In the genomic region with DNA sequence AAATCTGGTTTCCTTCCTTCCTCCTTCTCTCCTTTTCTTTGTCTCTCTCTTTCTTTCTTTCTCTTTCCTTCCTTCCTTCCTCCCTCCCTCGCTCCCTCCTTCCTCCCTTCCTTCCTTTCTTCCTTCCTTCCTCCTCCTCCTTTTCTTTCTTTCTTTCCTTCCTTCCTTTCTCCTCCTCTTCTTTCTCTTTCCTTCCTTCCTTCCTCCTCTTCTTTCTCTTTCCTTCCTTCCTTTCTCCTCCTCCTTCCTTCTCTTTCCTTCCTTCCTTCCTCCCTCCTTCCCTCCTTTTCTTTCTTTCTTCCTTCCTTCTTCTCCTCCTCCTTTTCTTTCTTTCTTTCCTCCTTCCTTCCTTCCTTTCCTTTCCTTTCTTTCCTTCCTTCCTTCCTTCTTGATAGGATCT, we compare ENCODE assay signal across 28 cellular contexts.
"Had no signal": no experiment of that assay in that cellular context is flagged by ENCODE, and none has a peak within 500 bp of the region (broad histone marks: within the 10 kb centered on the region; RNA-seq: fewer than 3 reads in every experiment).

No MANE protein-coding gene starts in this region.

- H3K4me2 ChIP-seq: neural progenitor cell, smooth muscle cell had no signal

- H3K9ac ChIP-seq: neural progenitor cell, parathyroid adenoma had no signal

- ATAC-seq: naive thymus-derived CD8-positive, alpha-beta T cell; natural killer cell treated with Interleukin-12 subunit alpha and Interleukin-12 subunit beta and Interleukin-15 and Interleukin-18, amount 100 ng/mL, for 72 hours; psoas muscle; right cardiac atrium; sciatic nerve; stimulated activated naive CD8-positive, alpha-beta T cell treated with anti-CD3 and anti-CD28 coated beads, Interleukin-15, amount 100 ng/mL, for 72 hours; stimulated activated naive CD8-positive, alpha-beta T cell treated with anti-CD3 and anti-CD28 coated beads, Interleukin-15, Interleukin-2, amounts not matched to agents 100 U/mL and 50 U/mL, for 24 hours; upper lobe of right lung had no signal

- H2AFZ ChIP-seq: neural progenitor cell, parathyroid adenoma had no signal

- H3K27me3 ChIP-seq: neural progenitor cell, ovary, spleen, suprapubic skin, testis, tibial artery, transverse colon, upper lobe of right lung, uterus had no signal

- H3K36me3 ChIP-seq: neural progenitor cell, ovary, spleen, suprapubic skin, tibial artery, transverse colon, upper lobe of right lung, uterus had no signal

- H3K4me1 ChIP-seq: neural progenitor cell, parathyroid adenoma, psoas muscle, spleen, suprapubic skin, testis, tibial artery, transverse colon, upper lobe of right lung, uterus had no signal

- DNase-seq: naive thymus-derived CD8-positive, alpha-beta T cell; occipital lobe; ovary; posterior cingulate gyrus; psoas muscle; right cardiac atrium; spleen; stimulated activated CD4-positive, alpha-beta T cell treated with anti-CD3 and anti-CD28 coated beads, Interleukin-12 subunit alpha, Interleukin-12 subunit beta, amount 100 ng/mL, for 4 hours; stimulated activated CD4-positive, alpha-beta T cell treated with anti-CD3 and anti-CD28 coated beads, Interleukin-1b, Interleukin-23, amount 100 ng/mL, for 48 hours; stimulated activated CD4-positive, alpha-beta T cell treated with anti-CD3 and anti-CD28 coated beads, Interleukin-4, amount 100 ng/mL, for 1 hour; stimulated activated CD4-positive, alpha-beta T cell treated with anti-CD3 and anti-CD28 coated beads, Interleukin-4, amount 100 ng/mL, for 4 hours; stimulated activated CD8-positive, alpha-beta memory T cell treated with anti-CD3 and anti-CD28 coated beads, Interleukin-4, amount 100 ng/mL, for 48 hours; stimulated activated naive CD4-positive, alpha-beta T cell; stimulated activated naive CD8-positive, alpha-beta T cell treated with anti-CD3 and anti-CD28 coated beads, Interleukin-15, amount 100 ng/mL, for 72 hours; stimulated activated naive CD8-positive, alpha-beta T cell treated with anti-CD3 and anti-CD28 coated beads, Interleukin-15, Interleukin-2, amounts not matched to agents 100 U/mL and 50 U/mL, for 24 hours; substantia nigra; testis; tibial artery; transverse colon; upper lobe of right lung; uterus had no signal

- H3K9me3 ChIP-seq: ovary, psoas muscle, spleen, suprapubic skin, testis, tibial artery, transverse colon, upper lobe of right lung, uterus had no signal

- H3K79me2 ChIP-seq: parathyroid adenoma had no signal

- H3K27ac ChIP-seq: neural progenitor cell, ovary, parathyroid adenoma, psoas muscle, skin epidermis, spleen, suprapubic skin, testis, tibial artery, transverse colon, upper lobe of right lung, uterus had no signal

- H3K4me3 ChIP-seq: neural progenitor cell, ovary, psoas muscle, skin epidermis, smooth muscle cell, spleen, suprapubic skin, testis, tibial artery, transverse colon, upper lobe of right lung, uterus had no signal
